ENCODE assay signal across 8 cellular contexts in the genomic region with DNA sequence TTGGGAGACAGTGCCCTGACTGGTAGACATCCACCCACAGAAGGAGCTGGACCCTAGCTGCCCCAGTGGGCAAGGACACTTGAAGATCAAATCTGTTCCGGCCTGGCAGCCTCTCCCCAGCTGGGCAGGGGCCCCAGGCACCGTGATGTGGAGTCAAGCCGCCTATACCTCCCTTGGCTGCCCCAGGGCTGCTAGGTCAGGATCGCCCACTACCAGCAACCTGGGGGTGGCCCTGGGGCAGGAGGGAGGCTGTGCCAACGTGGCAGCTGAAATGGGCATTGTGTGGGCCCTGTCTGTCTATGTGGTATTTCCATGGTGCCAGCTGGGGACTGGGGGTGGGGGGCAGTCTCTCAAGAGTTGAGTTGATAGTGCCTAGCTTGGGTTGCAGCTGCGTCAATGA. TPM values are rescaled to one million over a fixed set of nuclear protein-coding genes. Genes with fewer than 3 reads are reported as not detected.
DNase-seq lines count a peak whose midpoint lies in the region; ATAC-seq, FAIRE-seq and TF ChIP-seq lines count a peak whose summit lies in the region.

No MANE protein-coding gene starts in this region.

- CTCF ChIA-PET in CD8-positive, alpha-beta memory T cell (lab: Charles Lee), result interaction anchor here (1.8 kb wide), 1 partner anchor 21 kb away, joined by 7 read pairs; no protein-coding TSS in a partner anchor

- peak overlapping the region; percentile 100 for H3K4me3 ChIP-seq in CD8-positive, alpha-beta memory T cell (ENCODE audit: low read length)
- peak overlapping the region; percentile 55 to 77 for H3K4me3 ChIP-seq in gastroesophageal sphincter

- no peak overlapping the region for H3K27ac ChIP-seq in CD8-positive, alpha-beta memory T cell (ENCODE audit: low read depth, low read length)
- peak overlapping the region; percentile 80; the same call in 1 of the 2 replicates for H3K27ac ChIP-seq in VCaP
- peak overlapping the region; percentile 60 to 95 (median 90) for H3K27ac ChIP-seq in gastroesophageal sphincter

- no peaks in the 10 kb centered on the region for H3K9me3 ChIP-seq in CD8-positive, alpha-beta memory T cell (ENCODE audit: low read length)
- H3K9me3 ChIP-seq in gastroesophageal sphincter, result no peaks in the 10 kb centered on the region

- H3K27ac Mint-ChIP-seq in CD8-positive, alpha-beta memory T cell, result peak overlapping the region; percentile 50 to 98 (median 96)

- POLR2A ChIA-PET in CD8-positive, alpha-beta memory T cell (lab: Charles Lee), result interaction anchor here (0.5 kb wide), 1 partner anchor 35 kb away, joined by 3 read pairs; no protein-coding TSS in a partner anchor

- no CpG with 5 or more reads among the region's 6 CpGs for WGBS in gastroesophageal sphincter (ENCODE audit: low coverage in 1 of 2), 2 donors

- H3K4me1 Mint-ChIP-seq in CD8-positive, alpha-beta memory T cell, result peaks cover 28 to 57% (median 37%) of the 10 kb centered on the region in 3 donors

- peaks cover 0 to 52% (median 13%) of the 10 kb centered on the region in 3 donors for H3K36me3 Mint-ChIP-seq in CD8-positive, alpha-beta memory T cell

- peaks cover 10% of the 10 kb centered on the region for H3K36me3 ChIP-seq in CD8-positive, alpha-beta memory T cell (ENCODE audit: insufficient read depth, low read length)
- H3K36me3 ChIP-seq in gastroesophageal sphincter, result peaks cover 0 to 36% of the 10 kb centered on the region in 2 donors

- no peaks in the 10 kb centered on the region for H3K27me3 ChIP-seq in CD8-positive, alpha-beta memory T cell (ENCODE audit: insufficient read depth, low read length, poor library complexity, severe bottlenecking)
- H3K27me3 ChIP-seq in gastroesophageal sphincter, result no peaks in the 10 kb centered on the region

- TF ChIP-seq CTCF in VCaP (conservative IDR thresholded peaks at IDR 0.05), result no peak
- TF ChIP-seq CTCF in gastroesophageal sphincter (IDR thresholded peaks at IDR 0.05), result no peak
- no peak for TF ChIP-seq CTCF in omental fat pad (IDR thresholded peaks at IDR 0.05)
- no peak for TF ChIP-seq CTCF in D721Med (IDR thresholded peaks at IDR 0.05; ENCODE audit: insufficient read depth, missing control alignments)

- no peak for TF ChIP-seq EP300 in gastroesophageal sphincter (IDR thresholded peaks at IDR 0.05)

- H3K27me3 Mint-ChIP-seq in CD8-positive, alpha-beta memory T cell, result no peaks in the 10 kb centered on the region

- H3K4me1 ChIP-seq in CD8-positive, alpha-beta memory T cell (ENCODE audit: insufficient read depth, low read length), result peaks cover 17% of the 10 kb centered on the region
- peaks cover 0 to 67% (median 22%) of the 10 kb centered on the region in 3 donors for H3K4me1 ChIP-seq in gastroesophageal sphincter

- TF ChIP-seq POLR2A in gastroesophageal sphincter (IDR thresholded peaks at IDR 0.05), result no peak

- no peak for DNase-seq in CD8-positive, alpha-beta memory T cell
- DNase-seq in pons (ENCODE audit: low spot score), result peak; percentile 20
- DNase-seq in omental fat pad (ENCODE audit: low spot score), result no peak
- DNase-seq in D721Med (ENCODE audit: insufficient read length, low spot score), result no peak
- DNase-seq in AG08395 (ENCODE audit: low spot score), result no peak

- no peak for FAIRE-seq in D721Med (lab: Jason Lieb, UNC)

- H3K9me3 Mint-ChIP-seq in CD8-positive, alpha-beta memory T cell, result no peaks in the 10 kb centered on the region

- ATAC-seq in gastroesophageal sphincter, result no peak
- ATAC-seq in HG03095 (IDR thresholded peaks at IDR 0.05; ENCODE audit: unreplicated experiment), result no peak
- ATAC-seq in omental fat pad (ENCODE audit: low FRiP score), result no peak

- peak overlapping the region; percentile 88 to 100 (median 97) for H3K4me3 Mint-ChIP-seq in CD8-positive, alpha-beta memory T cell

RNA-seq across cellular contexts. Expression of gene PDK2, which starts 0.9 kb away (rescaled TPM):
- total RNA-seq in CD8-positive, alpha-beta memory T cell, result 10 to 100 TPM; 19.5 to 22.4 TPM
- 41.2 TPM for polyA plus RNA-seq in CD8-positive, alpha-beta memory T cell
- 10 to 100 TPM; 31.6 to 70.6 (median 58.1) TPM for total RNA-seq in gastroesophageal sphincter
- 10 to 100 TPM; 42.2 to 72.7 (median 50.7) TPM for total RNA-seq in omental fat pad

RNA-seq across cellular contexts. Expression of gene SAMD14, which starts 33.9 kb away (rescaled TPM):
- 1 to 10 TPM in 1 of 2 experiments, under 1 TPM in 1; 0.92 to 1.3 TPM for total RNA-seq in CD8-positive, alpha-beta memory T cell
- polyA plus RNA-seq in CD8-positive, alpha-beta memory T cell, result not detected
- 1 to 10 TPM; 1.3 to 2.8 (median 2.3) TPM for total RNA-seq in gastroesophageal sphincter
- under 1 TPM in 2 of 4 donors, not detected in 2; 0.12 to 0.44 TPM for total RNA-seq in omental fat pad

RNA-seq across cellular contexts. Expression of gene ITGA3, which starts 40.2 kb away (rescaled TPM):
- total RNA-seq in CD8-positive, alpha-beta memory T cell, result 10 to 100 TPM; 11.8 to 12.5 TPM
- polyA plus RNA-seq in CD8-positive, alpha-beta memory T cell, result 2.7 TPM
- 100 to 1,000 TPM in 3 of 4 donors, 10 to 100 TPM in 1; 62.4 to 131 (median 124) TPM for total RNA-seq in gastroesophageal sphincter
- total RNA-seq in omental fat pad, result 10 to 100 TPM; 28.5 to 99.8 (median 41.2) TPM

RNA-seq across cellular contexts. Expression of gene PPP1R9B, which starts 54.4 kb away (rescaled TPM):
- 10 to 100 TPM; 86.9 to 89.0 TPM for total RNA-seq in CD8-positive, alpha-beta memory T cell
- 1.7 TPM for polyA plus RNA-seq in CD8-positive, alpha-beta memory T cell
- total RNA-seq in gastroesophageal sphincter, result 10 to 100 TPM; 23.3 to 38.1 (median 30.8) TPM
- 10 to 100 TPM; 16.6 to 38.0 (median 25.6) TPM for total RNA-seq in omental fat pad
